In genomic region chr4:122796801-122797404, GRCh38 we compare ENCODE assay signal across 15 cellular contexts. TPM values are rescaled to one million over a fixed set of nuclear protein-coding genes. Genes with fewer than 3 reads are reported as not detected.
A peak's percentile ranks its signal among the peaks of the same experiment; 100 is the strongest.
DNase-seq lines count a peak whose midpoint lies in the region; ATAC-seq and TF ChIP-seq lines count a peak whose summit lies in the region.
"Had no signal": no experiment of that assay in that cellular context is flagged by ENCODE, and none has a peak within 500 bp of the region (broad histone marks: within the 10 kb centered on the region; RNA-seq: fewer than 3 reads in every experiment).

No MANE protein-coding gene starts in this region.

- intact Hi-C loops in left ventricle myocardium inferior (cut with micrococcal nuclease) = no loop called here

- H3K27ac ChIP-seq in left ventricle myocardium inferior (replicated peaks) = peak overlapping the region; percentile 77

- H3K36me3 Mint-ChIP-seq in osteocyte (ENCODE audit: unreplicated experiment) = no peaks in the 10 kb centered on the region

- H3K36me3 ChIP-seq in left ventricle myocardium inferior = no peaks in the 10 kb centered on the region
- H3K36me3 ChIP-seq: HAP-1 had no signal

- TF ChIP-seq CTCF in left ventricle myocardium inferior (IDR thresholded peaks at IDR 0.05; ENCODE audit: borderline replicate concordance) (no peak), osteocyte (IDR thresholded peaks at IDR 0.05) (no peak)

- no peaks in the 10 kb centered on the region for H3K27me3 ChIP-seq in left ventricle myocardium inferior (ENCODE audit: low read depth)

- H3K4me3 Mint-ChIP-seq in osteocyte (ENCODE audit: unreplicated experiment) = no peak overlapping the region

- no peaks in the 10 kb centered on the region for H3K9me3 ChIP-seq in left ventricle myocardium inferior (replicated peaks)
- H3K9me3 ChIP-seq: HAP-1 had no signal

- no peaks in the 10 kb centered on the region for H3K27me3 Mint-ChIP-seq in osteocyte (ENCODE audit: unreplicated experiment)

- no peak overlapping the region for H3K4me3 ChIP-seq in left ventricle myocardium inferior
- H3K4me3 ChIP-seq: HAP-1 had no signal

- H3K9me3 Mint-ChIP-seq in osteocyte (ENCODE audit: unreplicated experiment) = no peaks in the 10 kb centered on the region

- H3K4me1 ChIP-seq in left ventricle myocardium inferior = peaks cover 20% of the 10 kb centered on the region

- H3K27ac Mint-ChIP-seq in osteocyte (ENCODE audit: unreplicated experiment) = peak overlapping the region; percentile 98

- peaks cover 32% of the 10 kb centered on the region for H3K4me1 Mint-ChIP-seq in osteocyte (ENCODE audit: unreplicated experiment)

- ATAC-seq in HG03097 (IDR thresholded peaks at IDR 0.05; ENCODE audit: low FRiP score, unreplicated experiment) (no peak), HG03521 (IDR thresholded peaks at IDR 0.05; ENCODE audit: unreplicated experiment) (no peak)

- peak; percentile 51 for DNase-seq in GM03348 (ENCODE audit: low spot score)
- peak; percentile 20 for DNase-seq in RPMI8226
- DNase-seq in left ventricle myocardium inferior = no peak
- no peak for DNase-seq in osteocyte (ENCODE audit: extremely low spot score, unreplicated experiment)
- DNase-seq in NK-92 treated with Interleukin-12 subunit alpha and Interleukin-12 subunit beta, amount 100 ng/mL, for 24 hours (lab: John Stamatoyannopoulos, UW) = no peak
- DNase-seq in KBM-7 = no peak
- DNase-seq: activated CD8-positive, alpha-beta memory T cell treated with anti-CD3 and anti-CD28 coated beads for 24 hours; C1 segment of cervical spinal cord; caudate nucleus; NCI-H1436 treated with DMSO at 0.1 percent for 48 hours; stimulated activated naive CD4-positive, alpha-beta T cell; T1000 had no signal

- in situ Hi-C loops in KBM-7 (cut with MboI; ENCODE audit: low pct_unique_long_range_greater_than_20kb, low sequenced_read_pairs) = no loop called here

RNA-seq across cellular contexts. Expression of gene FGF2, which starts 29.7 kb away (rescaled TPM):
- total RNA-seq in left ventricle myocardium inferior (4.1 TPM), osteocyte (29.2 and 33.4 TPM in 2 replicates)

Comparison
In these comparisons a context has a peak if more than half of its experiments do, and no peak if none do; other contexts are left out.
1. DNase-seq: peak in GM03348 (single experiment) and RPMI8226 (single experiment); none in left ventricle myocardium inferior (single experiment), osteocyte (single experiment), NK-92 treated with Interleukin-12 subunit alpha and Interleukin-12 subunit beta, amount 100 ng/mL, for 24 hours (single experiment) and KBM-7 (single experiment).